Comparison of ENCODE assay signal across 14 cellular contexts in genomic region chr6:131206463-131207251, GRCh38.
"Had no signal": no experiment of that assay in that cellular context is flagged by ENCODE, and none has a peak within 500 bp of the region (broad histone marks: within the 10 kb centered on the region; RNA-seq: fewer than 3 reads in every experiment).

No MANE protein-coding gene starts in this region.

- H3K27ac Mint-ChIP-seq: mesothelial cell of epicardium had no signal

- ATAC-seq: lower lobe of right lung, right cardiac atrium had no signal

- H3K36me3 Mint-ChIP-seq: mesothelial cell of epicardium had no signal

- H3K4me1 Mint-ChIP-seq: mesothelial cell of epicardium had no signal

- H3K9me3 ChIP-seq: lower lobe of right lung, SJCRH30, tibial nerve had no signal

- H3K4me1 ChIP-seq: lower lobe of right lung, SJCRH30, tibial nerve had no signal

- H3K4me3 ChIP-seq: coronary artery, lower lobe of right lung, SJCRH30, smooth muscle cell, tibial nerve had no signal

- H3K36me3 ChIP-seq: lower lobe of right lung, SJCRH30 had no signal

- H3K27me3 ChIP-seq: SJCRH30, tibial nerve had no signal

- H3K9me3 Mint-ChIP-seq: mesothelial cell of epicardium had no signal

- DNase-seq: activated CD4-positive, alpha-beta T cell treated with anti-CD3 and anti-CD28 coated beads for 4 hours; activated gamma-delta T cell treated with Interleukin-2 at 50 U/mL for 16 hours; activated T-cell treated with anti-CD3 and anti-CD28 coated beads for 4 hours; caudate nucleus; effector memory CD4-positive, alpha-beta T cell; lower lobe of right lung; right cardiac atrium; SJCRH30; SW 1271; T-helper 9 cell had no signal

- H3K27ac ChIP-seq: coronary artery, lower lobe of right lung, SJCRH30, tibial nerve had no signal

- H3K4me3 Mint-ChIP-seq: mesothelial cell of epicardium had no signal
